ENCODE assay signal across 11 cellular contexts in the genomic region with DNA sequence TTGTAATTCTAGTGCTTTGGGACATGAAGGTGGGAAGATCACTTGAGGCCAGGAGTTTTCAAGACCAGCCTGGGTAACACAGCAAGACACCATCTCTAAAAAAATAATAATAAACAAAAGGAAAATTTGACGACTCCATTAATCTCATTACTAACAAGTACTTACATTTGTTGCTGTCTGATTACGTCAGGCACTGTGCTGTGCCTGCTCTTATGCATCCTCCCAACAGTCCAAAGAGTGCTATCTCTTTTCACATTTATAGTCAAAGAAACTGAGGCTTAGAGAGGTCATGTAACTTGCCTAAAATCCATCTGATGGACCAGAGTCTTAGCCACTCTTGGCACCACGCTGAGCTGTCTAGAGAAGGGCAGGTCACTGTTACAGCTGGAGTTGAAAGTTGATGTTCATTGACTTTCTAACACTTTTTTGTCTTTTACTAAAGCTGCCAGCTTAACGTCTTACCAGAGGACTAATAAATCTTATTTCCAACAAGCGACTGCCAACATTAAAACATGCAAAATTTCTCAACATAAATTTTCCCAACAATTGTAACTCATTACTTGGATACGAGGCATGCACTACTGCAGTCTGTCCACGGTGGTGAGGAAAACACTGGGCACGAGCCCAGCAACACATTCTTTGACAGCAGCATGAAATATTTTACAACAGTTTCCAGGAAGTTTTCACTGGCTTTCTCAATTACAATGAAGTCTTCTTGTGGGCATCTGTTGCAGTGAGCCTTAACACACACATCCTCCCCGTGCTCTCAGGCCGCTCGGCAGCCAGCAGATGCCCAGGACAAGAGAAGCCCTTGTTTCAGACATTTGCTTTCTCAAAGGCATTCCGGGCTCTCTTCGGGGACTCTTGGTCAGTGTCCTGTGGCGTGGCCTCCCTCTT.
DNase-seq lines count a peak whose midpoint lies in the region; ATAC-seq and TF ChIP-seq lines count a peak whose summit lies in the region.
"Had no signal": no experiment of that assay in that cellular context is flagged by ENCODE, and none has a peak within 500 bp of the region (broad histone marks: within the 10 kb centered on the region; RNA-seq: fewer than 3 reads in every experiment).

No MANE protein-coding gene starts in this region.

- no peaks in the 10 kb centered on the region for H3K4me1 Mint-ChIP-seq in immature natural killer cell
- peaks cover 5% of the 10 kb centered on the region for H3K4me1 Mint-ChIP-seq in progenitor cell of endocrine pancreas (ENCODE audit: low read depth)
- H3K4me1 Mint-ChIP-seq: activated naive CD8-positive, alpha-beta T cell treated with anti-CD3 and anti-CD28 coated beads, Interleukin-2, amount 10 ng/mL, durations not matched to agents 7 days and 5 days; CD4-positive, alpha-beta memory T cell had no signal

- no peak overlapping the region for H3K4me3 Mint-ChIP-seq in immature natural killer cell
- no peak overlapping the region for H3K4me3 Mint-ChIP-seq in progenitor cell of endocrine pancreas (ENCODE audit: low read depth)
- H3K4me3 Mint-ChIP-seq: activated naive CD8-positive, alpha-beta T cell treated with anti-CD3 and anti-CD28 coated beads, Interleukin-2, amount 10 ng/mL, durations not matched to agents 7 days and 5 days; CD4-positive, alpha-beta memory T cell had no signal

- no peaks in the 10 kb centered on the region for H3K27me3 ChIP-seq in body of pancreas

- H3K27ac Mint-ChIP-seq in immature natural killer cell (no peak overlapping the region), progenitor cell of endocrine pancreas (no peak overlapping the region)
- H3K27ac Mint-ChIP-seq: activated naive CD8-positive, alpha-beta T cell treated with anti-CD3 and anti-CD28 coated beads, Interleukin-2, amount 10 ng/mL, durations not matched to agents 7 days and 5 days had no signal

- H3K36me3 ChIP-seq in body of pancreas (replicated peaks in 1 of 2; ENCODE audit: insufficient read depth in 1 of 2, low read depth in 2 of 2): no peaks in the 10 kb centered on the region

- TF ChIP-seq CTCF in body of pancreas (IDR thresholded peaks at IDR 0.05) (peak in 4 of 7 experiments; percentile 12 to 30 (median 24)), progenitor cell of endocrine pancreas (IDR thresholded peaks at IDR 0.05; ENCODE audit: unreplicated experiment) (no peak)

- H3K27ac ChIP-seq in body of pancreas: peak overlapping the region in 3 of 4 donors; percentile 69 to 79 (median 70)

- H3K36me3 Mint-ChIP-seq in immature natural killer cell (no peaks in the 10 kb centered on the region), progenitor cell of endocrine pancreas (ENCODE audit: insufficient read depth) (no peaks in the 10 kb centered on the region)
- H3K36me3 Mint-ChIP-seq: activated naive CD8-positive, alpha-beta T cell treated with anti-CD3 and anti-CD28 coated beads, Interleukin-2, amount 10 ng/mL, durations not matched to agents 7 days and 5 days; CD4-positive, alpha-beta memory T cell had no signal

- DNase-seq in EL: peak; percentile 39
- peak; percentile 47 to 75 (median 70) for DNase-seq in body of pancreas
- DNase-seq in left cardiac atrium: peak; percentile 50
- DNase-seq in renal cortical epithelial cell (ENCODE audit: low read depth): peak; percentile 38
- DNase-seq in immature natural killer cell: no peak
- no peak for DNase-seq in SIG-M5 treated with dmso at 0.1 percent for 504 hours (lab: John Stamatoyannopoulos, UW; ENCODE audit: unreplicated experiment)
- no peak for DNase-seq in progenitor cell of endocrine pancreas (ENCODE audit: low spot score, unreplicated experiment)
- DNase-seq in HuH-7 (ENCODE audit: low spot score): no peak
- DNase-seq: activated naive CD8-positive, alpha-beta T cell treated with anti-CD3 and anti-CD28 coated beads, Interleukin-2, amount 10 ng/mL, durations not matched to agents 7 days and 5 days; CD4-positive, alpha-beta memory T cell; NCI-H1092 treated with DMSO at 0.1 percent for 48 hours had no signal

- H3K9me3 ChIP-seq in body of pancreas: no peaks in the 10 kb centered on the region

- no peak overlapping the region for H3K4me3 ChIP-seq in body of pancreas

- peaks cover 2 to 7% (median 5%) of the 10 kb centered on the region in 6 donors for H3K9me3 Mint-ChIP-seq in immature natural killer cell
- no peaks in the 10 kb centered on the region for H3K9me3 Mint-ChIP-seq in progenitor cell of endocrine pancreas (ENCODE audit: low read depth)

- H3K4me1 ChIP-seq in body of pancreas: peaks cover 4% of the 10 kb centered on the region

- H3K27me3 Mint-ChIP-seq in immature natural killer cell (ENCODE audit: low read depth in 3 of 3) (peaks cover 4 to 5% (median 4%) of the 10 kb centered on the region in 3 donors), progenitor cell of endocrine pancreas (peaks cover 2% of the 10 kb centered on the region)
- H3K27me3 Mint-ChIP-seq: activated naive CD8-positive, alpha-beta T cell treated with anti-CD3 and anti-CD28 coated beads, Interleukin-2, amount 10 ng/mL, durations not matched to agents 7 days and 5 days; CD4-positive, alpha-beta memory T cell had no signal

- intact Hi-C loops in body of pancreas (cut with DNase I): no loop called here
- intact Hi-C loops in left cardiac atrium (cut with DNase I): no loop called here

- WGBS in body of pancreas, 2 donors: 35 to 43% methylated on average over 14 of the region's 14 CpGs

- ATAC-seq in body of pancreas: peak; percentile 88
- peak; percentile 88 to 94 for ATAC-seq in left cardiac atrium

- peak in 2 of 3 donors; percentile 33 to 34 for TF ChIP-seq POLR2A in body of pancreas (IDR thresholded peaks at IDR 0.05)

Comparison
In these comparisons a context has a peak if more than half of its experiments do, and no peak if none do; other contexts are left out.
1. DNase-seq: peak in EL (single experiment), body of pancreas (4 of 4), left cardiac atrium (single experiment) and renal cortical epithelial cell (single experiment); none in immature natural killer cell (0 of 3), SIG-M5 treated with dmso at 0.1 percent for 504 hours (single experiment), progenitor cell of endocrine pancreas (single experiment) and HuH-7 (single experiment).